11 cellular contexts compared by ENCODE assay signal in genomic region chr17:9676742-9677387, GRCh38. TPM values are rescaled to one million over a fixed set of nuclear protein-coding genes. Genes with fewer than 3 reads are reported as not detected.
DNase-seq lines count a peak whose midpoint lies in the region; ATAC-seq and TF ChIP-seq lines count a peak whose summit lies in the region.
"Had no signal": no experiment of that assay in that cellular context is flagged by ENCODE, and none has a peak within 500 bp of the region (broad histone marks: within the 10 kb centered on the region; RNA-seq: fewer than 3 reads in every experiment).

No MANE protein-coding gene starts in this region.

- TF ChIP-seq EP300 in esophagus muscularis mucosa (IDR thresholded peaks at IDR 0.05), result no peak

- peaks cover 0 to 26% of the 10 kb centered on the region in 2 experiments; a peak in 2 of 3 replicates for H3K36me3 ChIP-seq in HEK293 (ENCODE audit: control insufficient read depth in 2 of 2, insufficient read depth in 1 of 2, low read length in 2 of 2)
- peaks cover 50% of the 10 kb centered on the region for H3K36me3 ChIP-seq in RWPE2 (ENCODE audit: low read depth)
- no peaks in the 10 kb centered on the region for H3K36me3 ChIP-seq in esophagus muscularis mucosa
- no peaks in the 10 kb centered on the region for H3K36me3 ChIP-seq in Caco-2 (ENCODE audit: control insufficient read depth, insufficient read depth, low read length)

- H3K27ac ChIP-seq in HEK293 (ENCODE audit: extremely low read depth, low read depth, low read length), result no peak overlapping the region
- H3K27ac ChIP-seq in RWPE2 (ENCODE audit: poor library complexity, severe bottlenecking), result peak overlapping the region; percentile 94
- H3K27ac ChIP-seq in esophagus muscularis mucosa (replicated peaks in 1 of 4), result no peak overlapping the region

- 91% methylated on average over 9 of the region's 9 CpGs for WGBS in esophagus muscularis mucosa

- no TSS peak for BruUV-seq in Caco-2 (replicated peaks; lab: Mats Ljungman, UMichigan)

- H3K4me3 Mint-ChIP-seq in osteocyte (ENCODE audit: unreplicated experiment) (no peak overlapping the region), Caco-2 (ENCODE audit: unreplicated experiment) (no peak overlapping the region)
- H3K4me3 Mint-ChIP-seq: stimulated activated naive CD8-positive, alpha-beta T cell treated with anti-CD3 and anti-CD28 coated beads, Interleukin-15, Interleukin-2, amounts not matched to agents 100 ng/mL and 50 ng/mL, for 24 hours had no signal

- H3K4me1 ChIP-seq in HEK293 (ENCODE audit: control insufficient read depth, insufficient read depth, low read length) (no peaks in the 10 kb centered on the region), RWPE2 (ENCODE audit: insufficient read depth, poor library complexity, severe bottlenecking) (peaks cover 16% of the 10 kb centered on the region), esophagus muscularis mucosa (no peaks in the 10 kb centered on the region), Caco-2 (no peaks in the 10 kb centered on the region)

- H3K9me3 ChIP-seq in HEK293 (ENCODE audit: control insufficient read depth, insufficient read depth, low read depth, low read length) (peaks cover 2% of the 10 kb centered on the region; the same call in 1 of the 2 replicates), RWPE2 (ENCODE audit: severe bottlenecking) (peaks cover 8% of the 10 kb centered on the region), esophagus muscularis mucosa (peaks cover 0 to 14% (median 2%) of the 10 kb centered on the region in 4 donors), Caco-2 (no peaks in the 10 kb centered on the region)

- peaks cover 18% of the 10 kb centered on the region for H3K36me3 Mint-ChIP-seq in osteocyte (ENCODE audit: unreplicated experiment)
- H3K36me3 Mint-ChIP-seq in Caco-2 (ENCODE audit: insufficient read depth, unreplicated experiment), result peaks cover 50% of the 10 kb centered on the region

- no peak for TF ChIP-seq POLR2A in esophagus muscularis mucosa (IDR thresholded peaks at IDR 0.05; ENCODE audit: low read depth)

- H3K27me3 Mint-ChIP-seq in osteocyte (ENCODE audit: unreplicated experiment) (no peaks in the 10 kb centered on the region), Caco-2 (ENCODE audit: insufficient read depth, unreplicated experiment) (no peaks in the 10 kb centered on the region)
- H3K27me3 Mint-ChIP-seq: stimulated activated naive CD8-positive, alpha-beta T cell treated with anti-CD3 and anti-CD28 coated beads, Interleukin-15, Interleukin-2, amounts not matched to agents 100 ng/mL and 50 ng/mL, for 24 hours had no signal

- POLR2A ChIA-PET in HEK293 (lab: Yijun Ruan, JAX), result no interaction called here
- POLR2A ChIA-PET in Caco-2 (lab: Charles Lee), result no interaction called here

- intact Hi-C loops in left colon (cut with DNase I, micrococcal nuclease) (no loop called here), esophagus muscularis mucosa (cut with DNase I) (no loop called here), Caco-2 (cut with micrococcal nuclease; ENCODE audit: unreplicated experiment) (loop anchor here (2.0 kb wide), 2 partner anchors 30 to 100 kb away; partner anchors contain the start of gene CFAP52)

- DNase-seq in GM04503 (ENCODE audit: low read depth) (peak; percentile 13), RWPE2 (ENCODE audit: low spot score) (peak; percentile 80), left colon (no peak), esophagus muscularis mucosa (ENCODE audit: extremely low spot score) (no peak), osteocyte (ENCODE audit: extremely low spot score, unreplicated experiment) (no peak), Caco-2 (no peak)
- DNase-seq: activated CD4-positive, alpha-beta T cell treated with anti-CD3 and anti-CD28 coated beads, Interleukin-2, amount 50 U/mL, for 1 hour; GF-D8 had no signal

- H3K9me3 Mint-ChIP-seq in osteocyte (ENCODE audit: unreplicated experiment) (peaks cover 8% of the 10 kb centered on the region), Caco-2 (ENCODE audit: unreplicated experiment) (peaks cover 10% of the 10 kb centered on the region)

- H3K4me3 ChIP-seq in HEK293 (ENCODE audit: low read depth, low read length), result no peak overlapping the region
- H3K4me3 ChIP-seq in RWPE2 (ENCODE audit: severe bottlenecking), result no peak overlapping the region
- H3K4me3 ChIP-seq in esophagus muscularis mucosa, result no peak overlapping the region
- H3K4me3 ChIP-seq in Caco-2 (ENCODE audit: low read depth, low read length), result no peak overlapping the region

- no peaks in the 10 kb centered on the region for H3K4me1 Mint-ChIP-seq in osteocyte (ENCODE audit: unreplicated experiment)
- H3K4me1 Mint-ChIP-seq in Caco-2 (ENCODE audit: low read depth, unreplicated experiment), result no peaks in the 10 kb centered on the region

- TF ChIP-seq CTCF in HEK293 (tag by site-specific recombination; IDR thresholded peaks at IDR 0.05) (no peak), RWPE2 (IDR thresholded peaks at IDR 0.05; ENCODE audit: poor library complexity, severe bottlenecking) (no peak), esophagus muscularis mucosa (IDR thresholded peaks at IDR 0.05) (no peak), osteocyte (IDR thresholded peaks at IDR 0.05) (no peak), Caco-2 (IDR thresholded peaks at IDR 0.05; ENCODE audit: insufficient read depth in 1 of 2, low read depth in 1 of 2, low read length in 1 of 2, severe bottlenecking in 1 of 2, unreplicated experiment in 1 of 2) (no peak)

- ATAC-seq in RWPE2 (ENCODE audit: low read depth) (peak; percentile 99), left colon (peak; percentile 51), HG03469 (IDR thresholded peaks at IDR 0.05; ENCODE audit: unreplicated experiment) (no peak)

- H3K27me3 ChIP-seq in RWPE2 (ENCODE audit: insufficient read depth, poor library complexity, severe bottlenecking) (no peaks in the 10 kb centered on the region), esophagus muscularis mucosa (no peaks in the 10 kb centered on the region), Caco-2 (replicated peaks; ENCODE audit: control insufficient read depth, insufficient read depth, low read length) (no peaks in the 10 kb centered on the region)

- H3K27ac Mint-ChIP-seq in osteocyte (ENCODE audit: unreplicated experiment) (no peak overlapping the region), Caco-2 (ENCODE audit: unreplicated experiment) (no peak overlapping the region)
- H3K27ac Mint-ChIP-seq: stimulated activated naive CD8-positive, alpha-beta T cell treated with anti-CD3 and anti-CD28 coated beads, Interleukin-15, Interleukin-2, amounts not matched to agents 100 ng/mL and 50 ng/mL, for 24 hours had no signal

- CTCF ChIA-PET in HEK293 (lab: Yijun Ruan, JAX) (interaction anchor here (0.7 to 5.1 kb wide), 6 partner anchors 8 to 213 kb away, joined by 3 to 43 read pairs (median 4); partner anchors contain the start of genes CFAP52 and STX8), Caco-2 (lab: Charles Lee) (no interaction called here)

TF ChIP-seq in HEK293, 187 proteins besides CTCF, POLR2A, EP300 and RAD21:
- TF ChIP-seq SP7 (tag by site-specific recombination; IDR thresholded peaks at IDR 0.05), result no peak
- TF ChIP-seq ZBTB17 (tag by site-specific recombination; IDR thresholded peaks at IDR 0.05), result peak; percentile 30; the same call in 1 of the 2 replicates
- 0 out of 2 replicates have a peak, but pooled peaks have one; percentile 44 for TF ChIP-seq ZNF184 (tag by site-specific recombination; IDR thresholded peaks at IDR 0.05)

RNA-seq across cellular contexts. Expression of gene USP43, which starts 31.5 kb away (rescaled TPM):
- total RNA-seq in left colon (10 to 100 TPM; 14.4 to 17.9 TPM), esophagus muscularis mucosa (under 1 TPM in 3 of 4 donors, not detected in 1; 0.17 to 0.84 (median 0.17) TPM), osteocyte (3.8 TPM in 2 replicates), Caco-2 (2022) (6.0 and 6.5 TPM in 2 replicates)

Comparison
In these comparisons a context has a peak if more than half of its experiments do, and no peak if none do; other contexts are left out.
1. DNase-seq: peak in GM04503 (single experiment) and RWPE2 (single experiment); none in left colon (0 of 2), esophagus muscularis mucosa (single experiment), osteocyte (single experiment) and Caco-2 (0 of 2).